In genomic region chr1:80656628-80657019, GRCh38 we compare ENCODE assay signal across 11 cellular contexts.
A peak's percentile ranks its signal among the peaks of the same experiment; 100 is the strongest.
DNase-seq lines count a peak whose midpoint lies in the region; ATAC-seq lines count a peak whose summit lies in the region.
"Had no signal": no experiment of that assay in that cellular context is flagged by ENCODE, and none has a peak within 500 bp of the region (broad histone marks: within the 10 kb centered on the region; RNA-seq: fewer than 3 reads in every experiment).

No MANE protein-coding gene starts in this region.

- H3K9me2 ChIP-seq in Karpas-422 (replicated peaks; ENCODE audit: insufficient read depth, low read length) = no peaks in the 10 kb centered on the region

- no peak overlapping the region for H3K9ac ChIP-seq in Karpas-422 (ENCODE audit: low read length)

- no peaks in the 10 kb centered on the region for H3K4me1 ChIP-seq in Karpas-422 (ENCODE audit: low read length)

- H2AFZ ChIP-seq in Karpas-422 (ENCODE audit: low read length) = no peak overlapping the region

- H3K79me2 ChIP-seq in Karpas-422 (ENCODE audit: low read length) = no peaks in the 10 kb centered on the region

- ATAC-seq in GM18858 (IDR thresholded peaks at IDR 0.05; ENCODE audit: unreplicated experiment) = peak; percentile 33
- ATAC-seq in HG03039 (IDR thresholded peaks at IDR 0.05; ENCODE audit: unreplicated experiment) = peak; percentile 58
- no peak for ATAC-seq in GM19035 (IDR thresholded peaks at IDR 0.05; ENCODE audit: unreplicated experiment)
- ATAC-seq in GM19395 (IDR thresholded peaks at IDR 0.05; ENCODE audit: unreplicated experiment) = no peak

- no peaks in the 10 kb centered on the region for H4K20me1 ChIP-seq in Karpas-422 (ENCODE audit: insufficient read depth, low read depth, low read length)

- no peaks in the 10 kb centered on the region for H3K36me3 ChIP-seq in Karpas-422 (ENCODE audit: insufficient read depth, low read length)

- no peak overlapping the region for H3K27ac ChIP-seq in Karpas-422 (ENCODE audit: low read length)

- H3K9me3 ChIP-seq in Karpas-422 (ENCODE audit: low read length) = peaks cover 35% of the 10 kb centered on the region

- no peak overlapping the region for H3K4me3 ChIP-seq in Karpas-422 (ENCODE audit: low read length)

- DNase-seq in RKO (ENCODE audit: low spot score) (peak; percentile 60), kidney tubule cell (ENCODE audit: low spot score) (peak; percentile 53), Karpas-422 (no peak)
- DNase-seq in stimulated activated CD4-positive, alpha-beta T cell treated with anti-CD3 and anti-CD28 coated beads, Interleukin-4, amount 100 ng/mL, for 24 hours = no peak
- DNase-seq: activated naive CD4-positive, alpha-beta T cell; NCI-H69; substantia nigra had no signal

- H3K27me3 ChIP-seq in Karpas-422 (ENCODE audit: low read length) = no peaks in the 10 kb centered on the region

- H3K4me2 ChIP-seq in Karpas-422 (ENCODE audit: low read depth, low read length, poor library complexity, severe bottlenecking) = no peak overlapping the region

Comparison
In these comparisons a context has a peak if more than half of its experiments do, and no peak if none do; other contexts are left out.
1. ATAC-seq: peak in GM18858 (single experiment) and HG03039 (single experiment); none in GM19035 (single experiment) and GM19395 (single experiment).
2. DNase-seq: peak in RKO (single experiment) and kidney tubule cell (single experiment); none in Karpas-422 (single experiment) and stimulated activated CD4-positive, alpha-beta T cell treated with anti-CD3 and anti-CD28 coated beads, Interleukin-4, amount 100 ng/mL, for 24 hours (single experiment).